In the genomic region with DNA sequence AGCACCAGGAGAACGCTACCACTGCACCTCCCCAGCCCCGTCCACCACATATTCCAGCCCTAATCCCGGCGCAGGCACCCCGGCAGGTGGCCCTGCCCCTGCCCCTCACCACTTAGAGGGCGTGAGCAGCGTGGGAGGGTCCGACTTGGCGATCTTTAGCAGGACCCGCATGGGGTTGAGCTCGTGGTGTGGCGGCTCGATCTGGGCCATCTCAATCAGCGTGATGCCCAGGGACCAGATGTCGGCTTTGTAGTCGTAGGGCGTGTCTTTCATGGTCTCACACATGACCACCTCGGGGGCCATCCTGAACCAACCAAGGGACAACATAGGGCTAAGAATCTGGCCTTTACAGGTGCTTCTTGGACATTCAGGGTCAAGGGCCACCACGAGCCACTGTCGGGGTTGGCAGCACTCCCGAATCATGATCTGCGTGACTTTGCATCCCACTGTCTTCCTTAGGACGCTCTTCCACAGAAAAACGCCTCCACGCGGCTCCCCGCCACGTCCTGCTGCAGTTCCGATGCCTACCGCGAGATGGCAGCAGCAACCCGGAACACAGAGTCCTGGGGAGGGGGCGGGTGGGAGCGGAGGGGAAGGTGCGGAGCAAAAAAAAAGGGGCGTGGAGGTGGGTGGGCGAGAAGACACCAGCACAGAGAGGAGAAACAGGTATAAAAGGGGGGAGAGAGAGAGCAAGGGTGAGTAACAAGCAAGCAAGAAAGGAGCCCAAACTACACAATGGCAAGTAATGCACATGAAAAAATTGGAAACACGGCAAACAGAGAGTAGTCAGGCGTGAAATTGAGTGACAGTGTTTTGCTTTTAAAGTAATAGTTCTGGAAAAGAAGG, we compare ENCODE assay signal across 8 cellular contexts.
DNase-seq lines count a peak whose midpoint lies in the region; ATAC-seq and TF ChIP-seq lines count a peak whose summit lies in the region.

No MANE protein-coding gene starts in this region.

- H3K9ac ChIP-seq in Loucy (ENCODE audit: low read depth, low read length, poor library complexity, severe bottlenecking) = no peak overlapping the region
- peak overlapping the region; percentile 11 for H3K9ac ChIP-seq in mammary epithelial cell (ENCODE audit: insufficient read depth, low read length)

- H3K27ac ChIP-seq in WERI-Rb-1 (no peak overlapping the region), mammary epithelial cell (ENCODE audit: insufficient read depth, low read depth, low read length) (peak overlapping the region; percentile 29)

- H3K4me1 ChIP-seq in Loucy (ENCODE audit: insufficient read depth, low read length, poor library complexity, severe bottlenecking) = peaks cover 24% of the 10 kb centered on the region
- peaks cover 75% of the 10 kb centered on the region for H3K4me1 ChIP-seq in mammary epithelial cell (ENCODE audit: insufficient read depth, low read length)

- H3K4me3 ChIP-seq in Loucy (ENCODE audit: low read length, poor library complexity, severe bottlenecking) (no peak overlapping the region), WERI-Rb-1 (ENCODE audit: low read depth, low read length) (peak overlapping the region; percentile 37), mammary epithelial cell (replicated peaks in 1 of 3; ENCODE audit: insufficient read depth in 1 of 3, low read depth in 2 of 3, low read length in 3 of 3) (no peak overlapping the region), kidney epithelial cell (ENCODE audit: low read depth, low read length) (peak overlapping the region; percentile 25)

- H3K36me3 ChIP-seq in Loucy (ENCODE audit: insufficient read depth, low read length) (peaks cover 44% of the 10 kb centered on the region; the same call in 1 of the 2 replicates), WERI-Rb-1 (no peaks in the 10 kb centered on the region), mammary epithelial cell (ENCODE audit: insufficient read depth, low read length) (peaks cover 11% of the 10 kb centered on the region), kidney epithelial cell (ENCODE audit: control insufficient read depth, insufficient read depth, low read length) (no peaks in the 10 kb centered on the region)

- H2AFZ ChIP-seq in Loucy (ENCODE audit: low read length) (no peak overlapping the region), mammary epithelial cell (ENCODE audit: low read depth, low read length) (no peak overlapping the region)

- ATAC-seq in GM21619 (IDR thresholded peaks at IDR 0.05; ENCODE audit: unreplicated experiment) = no peak

- in situ Hi-C loops in mammary epithelial cell (cut with MboI; ENCODE audit: low sequenced_read_pairs in 2 of 2) = loop anchor here in 1 of 2 donors (25.0 kb wide), 1 partner anchor 181 kb away; a partner anchor contains a TSS

- H4K20me1 ChIP-seq in Loucy (ENCODE audit: insufficient read depth, low read length, poor library complexity, severe bottlenecking) (no peaks in the 10 kb centered on the region), mammary epithelial cell (ENCODE audit: insufficient read depth, low read length) (no peaks in the 10 kb centered on the region)

- intact Hi-C loops in mammary epithelial cell (cut with micrococcal nuclease) = loop anchor here (1.0 to 10.0 kb wide), 5 partner anchors 82 to 346 kb away; a partner anchor contains a TSS

- peak; percentile 4 for DNase-seq in DMS79 treated with DMSO at 0.1 percent for 48 hours (lab: John Stamatoyannopoulos, UW)
- peak; percentile 75 for DNase-seq in WERI-Rb-1
- DNase-seq in mammary epithelial cell = no peak
- no peak for DNase-seq in kidney epithelial cell (ENCODE audit: low read depth)
- DNase-seq in stimulated activated CD4-positive, alpha-beta T cell treated with anti-CD3 and anti-CD28 coated beads, Interleukin-15, amount 100 ng/mL, for 24 hours = peak; percentile 73
- DNase-seq in SKM-1 (lab: John Stamatoyannopoulos, UW; ENCODE audit: unreplicated experiment) = no peak

- 32% methylated on average over 25 of the region's 39 CpGs for WGBS in mammary epithelial cell (ENCODE audit: low coverage, missing lambda C conversion rate)

- no peaks in the 10 kb centered on the region; the same call in 1 of the 2 replicates for H3F3A ChIP-seq in Loucy (ENCODE audit: low read depth)

- H3K4me2 ChIP-seq in Loucy (ENCODE audit: low read depth, low read length, poor library complexity, severe bottlenecking) (no peak overlapping the region), mammary epithelial cell (ENCODE audit: insufficient read depth, low read depth, low read length) (peak overlapping the region; percentile 53)

- peak; percentile 70 for TF ChIP-seq CTCF in Loucy (conservative IDR thresholded peaks at IDR 0.05; ENCODE audit: low read length)
- TF ChIP-seq CTCF in WERI-Rb-1 (IDR thresholded peaks at IDR 0.05; ENCODE audit: low read depth, low read length) = peak; percentile 87
- TF ChIP-seq CTCF in mammary epithelial cell (conservative IDR thresholded peaks at IDR 0.05 in 1 of 2, IDR thresholded peaks at IDR 0.05 in 1 of 2; ENCODE audit: extremely low read depth in 1 of 2, insufficient read depth in 1 of 2, low read depth in 1 of 2, low read length in 2 of 2) = peak; percentile 63 to 96
- peak; percentile 99 for TF ChIP-seq CTCF in kidney epithelial cell (IDR thresholded peaks at IDR 0.05; ENCODE audit: insufficient read depth, low read length, poor library complexity, severe bottlenecking)

- H3K9me2 ChIP-seq in Loucy (replicated peaks; ENCODE audit: low read depth, low read length) = no peaks in the 10 kb centered on the region

- dilution Hi-C loops in mammary epithelial cell (cut with HindIII; ENCODE audit: low sequenced_read_pairs) = no loop called here

- no TSS peak for BruUV-seq in mammary epithelial cell (replicated peaks; lab: Mats Ljungman, UMichigan)

- CTCF ChIA-PET in mammary epithelial cell (lab: Charles Lee; ENCODE audit: low non-redundant PET) = no interaction called here

- H3K9me3 ChIP-seq in Loucy (ENCODE audit: insufficient read depth, low read depth, low read length) (no peaks in the 10 kb centered on the region), WERI-Rb-1 (ENCODE audit: severe bottlenecking) (no peaks in the 10 kb centered on the region), mammary epithelial cell (replicated peaks; ENCODE audit: insufficient read depth, low read length) (no peaks in the 10 kb centered on the region)

- H3K79me2 ChIP-seq in Loucy (ENCODE audit: insufficient read depth, low read length) (peaks cover 16% of the 10 kb centered on the region), mammary epithelial cell (ENCODE audit: insufficient read depth, low read length) (peaks cover 21% of the 10 kb centered on the region)

- H3K27me3 ChIP-seq in Loucy (ENCODE audit: insufficient read depth, low read length, poor library complexity, severe bottlenecking) = no peaks in the 10 kb centered on the region
- H3K27me3 ChIP-seq in WERI-Rb-1 (ENCODE audit: insufficient read depth, low read depth, severe bottlenecking) = no peaks in the 10 kb centered on the region
- H3K27me3 ChIP-seq in mammary epithelial cell (ENCODE audit: insufficient read depth, low read length) = no peaks in the 10 kb centered on the region
- H3K27me3 ChIP-seq in kidney epithelial cell (ENCODE audit: control insufficient read depth, insufficient read depth, low read length) = no peaks in the 10 kb centered on the region

Comparison
In these comparisons a context has a peak if more than half of its experiments do, and no peak if none do; other contexts are left out.
1. DNase-seq: peak in DMS79 treated with DMSO at 0.1 percent for 48 hours (single experiment), WERI-Rb-1 (single experiment) and stimulated activated CD4-positive, alpha-beta T cell treated with anti-CD3 and anti-CD28 coated beads, Interleukin-15, amount 100 ng/mL, for 24 hours (single experiment); none in mammary epithelial cell (single experiment), kidney epithelial cell (single experiment) and SKM-1 (single experiment).
2. H3K4me3 ChIP-seq: peak in WERI-Rb-1 (single experiment) and kidney epithelial cell (single experiment); none in Loucy (single experiment) and mammary epithelial cell (0 of 3).
3. Peak in every context shown above with its lines, with median percentiles within 50 percentile points of each other: CTCF ChIP-seq.